Comparison of ENCODE assay signal across 15 cellular contexts in genomic region chr3:55724851-55725250, GRCh38.
A peak's percentile ranks its signal among the peaks of the same experiment; 100 is the strongest.
DNase-seq lines count a peak whose midpoint lies in the region; ATAC-seq and TF ChIP-seq lines count a peak whose summit lies in the region.
"Had no signal": no experiment of that assay in that cellular context is flagged by ENCODE, and none has a peak within 500 bp of the region (broad histone marks: within the 10 kb centered on the region; RNA-seq: fewer than 3 reads in every experiment).

No MANE protein-coding gene starts in this region.

- no peak for TF ChIP-seq POLR2A in transverse colon (IDR thresholded peaks at IDR 0.05)

- no peak for TF ChIP-seq CTCF in transverse colon (IDR thresholded peaks at IDR 0.05)

- H3K9me3 ChIP-seq in transverse colon: no peaks in the 10 kb centered on the region
- H3K9me3 ChIP-seq: suprapubic skin had no signal

- 65 to 100% methylated on average over 2 of the region's 2 CpGs for WGBS in transverse colon (ENCODE audit: low coverage in 1 of 2), 2 donors

- ATAC-seq in GM18858 (IDR thresholded peaks at IDR 0.05; ENCODE audit: unreplicated experiment) (peak; percentile 81), GM21390 (IDR thresholded peaks at IDR 0.05; ENCODE audit: unreplicated experiment) (peak; percentile 74), HG03060 (IDR thresholded peaks at IDR 0.05; ENCODE audit: low read depth, unreplicated experiment) (peak; percentile 56), left lobe of liver (no peak), HG03520 (IDR thresholded peaks at IDR 0.05; ENCODE audit: unreplicated experiment) (no peak)
- ATAC-seq: activated CD8-positive, alpha-beta T cell treated with anti-CD3 and anti-CD28 coated beads, Interleukin-2, amount 10 ng/mL, durations not matched to agents 7 days and 5 days had no signal

- H3K27me3 ChIP-seq in transverse colon: no peaks in the 10 kb centered on the region
- H3K27me3 ChIP-seq: neural progenitor cell had no signal

- DNase-seq in germinal center (ENCODE audit: low spot score): peak; percentile 49
- no peak for DNase-seq in left lobe of liver (ENCODE audit: low spot score)
- no peak for DNase-seq in ACHN
- DNase-seq in transverse colon: no peak
- DNase-seq: activated CD8-positive, alpha-beta T cell treated with anti-CD3 and anti-CD28 coated beads, Interleukin-2, amount 10 ng/mL, durations not matched to agents 7 days and 5 days; CD4-positive, alpha-beta memory T cell; cerebellar nuclear complex; hippocampal formation; MV-4-11 had no signal

- H3K36me3 ChIP-seq in transverse colon: no peaks in the 10 kb centered on the region
- H3K36me3 ChIP-seq: neural progenitor cell, suprapubic skin had no signal

- in situ Hi-C loops in ACHN (cut with HindIII; ENCODE audit: low pct_ligation_motif_present, low pct_unique_long_range_greater_than_20kb, low sequenced_read_pairs) (no loop called here), transverse colon (cut with MboI; ENCODE audit: low pct_ligation_motif_present in 1 of 4, low pct_unique_long_range_greater_than_20kb in 1 of 4, low sequenced_read_pairs in 3 of 4) (loop anchor here in 3 of 4 donors (10.0 to 25.0 kb wide), 2 partner anchors 238 to 240 kb away; partner anchors contain the start of gene WNT5A (in 3 of the 3))

- no peaks in the 10 kb centered on the region for H3K4me1 ChIP-seq in transverse colon
- H3K4me1 ChIP-seq: suprapubic skin had no signal

- no peak overlapping the region for H3K27ac ChIP-seq in transverse colon
- H3K27ac ChIP-seq: neural progenitor cell, suprapubic skin had no signal

- no peak overlapping the region for H3K4me3 ChIP-seq in transverse colon
- H3K4me3 ChIP-seq: neural progenitor cell, suprapubic skin had no signal

- intact Hi-C loops in transverse colon (cut with DNase I; ENCODE audit: low total_unique reads): loop anchor here (10.0 kb wide), 1 partner anchor 240 kb away; the partner anchor contains the start of gene WNT5A

- TF ChIP-seq EP300 in transverse colon (IDR thresholded peaks at IDR 0.05; ENCODE audit: low read depth): no peak

Comparison
In these comparisons a context has a peak if more than half of its experiments do, and no peak if none do; other contexts are left out.
1. ATAC-seq: peak in GM18858 (single experiment), GM21390 (single experiment) and HG03060 (single experiment); none in left lobe of liver (single experiment) and HG03520 (single experiment).